Comparison of ENCODE assay signal across 16 cellular contexts in the genomic region with DNA sequence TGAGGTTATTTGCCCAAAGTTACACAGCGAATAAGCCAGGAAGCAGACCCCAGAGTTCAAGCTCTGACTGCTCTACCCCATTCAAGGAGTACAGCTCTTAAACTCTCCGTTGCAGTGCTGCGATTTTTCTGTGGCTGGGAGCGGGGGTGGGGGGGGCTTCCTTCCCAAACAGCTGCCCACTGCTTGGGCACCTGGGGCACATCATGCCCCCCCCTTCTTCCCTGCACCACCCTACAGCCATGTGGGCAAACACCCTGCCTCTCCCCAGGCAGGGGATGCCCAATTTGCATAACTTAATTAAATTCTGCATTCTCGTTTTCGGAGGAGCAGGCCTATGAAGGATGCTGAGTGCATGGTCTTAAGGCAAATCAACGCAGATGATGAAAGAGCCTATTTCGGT.
"Had no signal": no experiment of that assay in that cellular context is flagged by ENCODE, and none has a peak within 500 bp of the region (broad histone marks: within the 10 kb centered on the region; RNA-seq: fewer than 3 reads in every experiment).

No MANE protein-coding gene starts in this region.

- H3K27me3 ChIP-seq: hepatocyte, testis had no signal

- H3K4me1 Mint-ChIP-seq: central memory CD8-positive, alpha-beta T cell; natural killer cell; stimulated activated naive B cell treated with anti-CD40 and anti-IgM and Interleukin-4, amounts not matched to agents 10 μg/mL and 1 μg/mL and 100 μg/mL, for 72 hours; stimulated activated naive CD8-positive, alpha-beta T cell treated with anti-CD3 and anti-CD28 coated beads, Interleukin-15, amount 100 ng/mL, for 72 hours had no signal

- H3K4me2 ChIP-seq: hepatocyte had no signal

- H3K4me1 ChIP-seq: psoas muscle, sigmoid colon, testis, tibial nerve, upper lobe of right lung had no signal

- ATAC-seq: left colon; natural killer cell; psoas muscle; stimulated activated naive B cell treated with anti-CD40 and anti-IgM and Interleukin-4, amounts not matched to agents 10 μg/mL and 1 μg/mL and 100 μg/mL, for 72 hours; stimulated activated naive CD8-positive, alpha-beta T cell treated with anti-CD3 and anti-CD28 coated beads, Interleukin-15, amount 100 ng/mL, for 72 hours; upper lobe of right lung had no signal

- H3K9me3 Mint-ChIP-seq: central memory CD8-positive, alpha-beta T cell; dendritic cell treated with granulocyte-macrophage colony-stimulating factor and Interleukin-4, amounts not matched to agents 40 ng/mL and 50 ng/mL, for 4 days; natural killer cell had no signal

- H3K4me3 ChIP-seq: hepatocyte, psoas muscle, sigmoid colon, skin epidermis, testis, tibial nerve, upper lobe of right lung had no signal

- H3K27ac Mint-ChIP-seq: dendritic cell treated with granulocyte-macrophage colony-stimulating factor and Interleukin-4, amounts not matched to agents 40 ng/mL and 50 ng/mL, for 4 days; natural killer cell; stimulated activated naive B cell treated with anti-CD40 and anti-IgM and Interleukin-4, amounts not matched to agents 10 μg/mL and 1 μg/mL and 100 μg/mL, for 72 hours; stimulated activated naive CD8-positive, alpha-beta T cell treated with anti-CD3 and anti-CD28 coated beads, Interleukin-15, amount 100 ng/mL, for 72 hours had no signal

- DNase-seq: erythroblast; left colon; natural killer cell; psoas muscle; sigmoid colon; stimulated activated CD4-positive, alpha-beta T cell treated with anti-CD3 and anti-CD28 coated beads, Interleukin-2, amount 100 ng/mL, for 24 hours; stimulated activated CD4-positive, alpha-beta T cell treated with anti-CD3 and anti-CD28 coated beads, Interleukin-4, amount 100 ng/mL, for 4 hours; stimulated activated naive B cell treated with anti-CD40 and anti-IgM and Interleukin-4, amounts not matched to agents 10 μg/mL and 1 μg/mL and 100 μg/mL, for 72 hours; stimulated activated naive CD8-positive, alpha-beta T cell treated with anti-CD3 and anti-CD28 coated beads, Interleukin-15, amount 100 ng/mL, for 72 hours; upper lobe of right lung had no signal

- H3K4me3 Mint-ChIP-seq: central memory CD8-positive, alpha-beta T cell; dendritic cell treated with granulocyte-macrophage colony-stimulating factor and Interleukin-4, amounts not matched to agents 40 ng/mL and 50 ng/mL, for 4 days; natural killer cell; stimulated activated naive B cell treated with anti-CD40 and anti-IgM and Interleukin-4, amounts not matched to agents 10 μg/mL and 1 μg/mL and 100 μg/mL, for 72 hours; stimulated activated naive CD8-positive, alpha-beta T cell treated with anti-CD3 and anti-CD28 coated beads, Interleukin-15, amount 100 ng/mL, for 72 hours had no signal

- H2AFZ ChIP-seq: hepatocyte had no signal

- H3K9me3 ChIP-seq: psoas muscle, sigmoid colon, testis, tibial nerve, upper lobe of right lung had no signal

- H3K79me2 ChIP-seq: hepatocyte had no signal

- H3K36me3 ChIP-seq: sigmoid colon, tibial nerve, upper lobe of right lung had no signal

- H3K27ac ChIP-seq: hepatocyte, psoas muscle, sigmoid colon, skin epidermis, testis, tibial nerve, upper lobe of right lung had no signal

- H3K36me3 Mint-ChIP-seq: natural killer cell; stimulated activated naive B cell treated with anti-CD40 and anti-IgM and Interleukin-4, amounts not matched to agents 10 μg/mL and 1 μg/mL and 100 μg/mL, for 72 hours had no signal
